ENCODE assay signal across 10 cellular contexts in the genomic region with DNA sequence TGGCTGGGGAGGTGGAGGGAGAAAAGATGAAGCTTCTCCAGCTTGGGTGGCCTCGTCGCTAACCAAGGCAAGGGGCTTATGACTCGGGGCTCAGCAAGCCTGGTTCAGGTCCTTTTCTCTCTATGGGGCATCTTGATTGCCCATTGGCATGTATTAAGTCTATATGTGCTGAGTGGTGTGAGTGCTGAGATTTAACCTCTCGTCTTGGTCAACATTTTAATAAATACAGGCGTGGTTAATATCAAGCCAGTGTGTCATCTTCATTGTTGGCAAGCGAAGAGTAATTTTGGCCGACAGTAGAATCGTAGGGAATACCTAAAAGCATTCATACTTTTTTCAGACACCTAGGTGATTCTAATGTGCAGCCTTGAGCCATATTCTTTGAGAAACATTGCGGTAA.
A peak's percentile ranks its signal among the peaks of the same experiment; 100 is the strongest.
DNase-seq lines count a peak whose midpoint lies in the region; ATAC-seq and TF ChIP-seq lines count a peak whose summit lies in the region.
"Had no signal": no experiment of that assay in that cellular context is flagged by ENCODE, and none has a peak within 500 bp of the region (broad histone marks: within the 10 kb centered on the region; RNA-seq: fewer than 3 reads in every experiment).

No MANE protein-coding gene starts in this region.

- no peak for TF ChIP-seq POLR2A in erythroblast (IDR thresholded peaks at IDR 0.05; ENCODE audit: low read length)

- H2AFZ ChIP-seq in ACC112 (ENCODE audit: low read length, unreplicated experiment) (no peak overlapping the region), PC-3 (ENCODE audit: low read length) (no peak overlapping the region), osteoblast (ENCODE audit: low read length) (no peak overlapping the region)
- H2AFZ ChIP-seq: PC-9 had no signal

- H3K4me1 ChIP-seq in ACC112 (ENCODE audit: control insufficient read depth, insufficient read depth, low read length, unreplicated experiment) (peaks cover 26% of the 10 kb centered on the region), PC-3 (ENCODE audit: insufficient read depth, low read length) (no peaks in the 10 kb centered on the region), osteoblast (ENCODE audit: insufficient read depth, low read length) (peaks cover 34% of the 10 kb centered on the region)

- peak; percentile 38; the same call in 1 of the 2 replicates for ATAC-seq in PC-3

- no TSS peak for BruUV-seq in PC-3 (replicated peaks; lab: Mats Ljungman, UMichigan)

- H3K27ac ChIP-seq in ACC112 (ENCODE audit: low read depth, low read length) (peak overlapping the region; percentile 50), PC-3 (ENCODE audit: low read length) (0 out of 2 replicates have a peak overlapping the region, but pooled peaks have one; percentile 1), osteoblast (ENCODE audit: low read depth, low read length) (peak overlapping the region; percentile 83)
- H3K27ac ChIP-seq: PC-9 had no signal

- H3K36me3 ChIP-seq in ACC112 (ENCODE audit: insufficient read depth, low read length) (no peaks in the 10 kb centered on the region), PC-3 (ENCODE audit: low read depth, low read length) (0 out of 2 replicates have a peak, but pooled peaks cover 2% of the 10 kb centered on the region), osteoblast (ENCODE audit: insufficient read depth, low read length) (peaks cover 5% of the 10 kb centered on the region)

- peaks cover 67% of the 10 kb centered on the region for H3K79me2 ChIP-seq in ACC112 (ENCODE audit: control insufficient read depth, insufficient read depth, low read length, unreplicated experiment)
- peaks cover 49% of the 10 kb centered on the region for H3K79me2 ChIP-seq in PC-3 (ENCODE audit: low read length)
- H3K79me2 ChIP-seq in osteoblast (ENCODE audit: insufficient read depth, low read length), result peaks cover 94% of the 10 kb centered on the region

- no peak overlapping the region for H3K4me2 ChIP-seq in PC-3 (ENCODE audit: low read length)
- no peak overlapping the region for H3K4me2 ChIP-seq in osteoblast (ENCODE audit: insufficient read depth, low read length)
- H3K4me2 ChIP-seq: PC-9 had no signal

- H3K27me3 ChIP-seq in ACC112 (ENCODE audit: insufficient read depth, low read length) (no peaks in the 10 kb centered on the region), PC-3 (ENCODE audit: low read length) (no peaks in the 10 kb centered on the region), osteoblast (ENCODE audit: insufficient read depth, low read length) (no peaks in the 10 kb centered on the region)

- H3K4me3 ChIP-seq in ACC112 (ENCODE audit: low read depth, low read length), result no peak overlapping the region
- H3K4me3 ChIP-seq in PC-3 (ENCODE audit: low read length), result no peak overlapping the region
- no peak overlapping the region for H3K4me3 ChIP-seq in epithelial cell of esophagus (ENCODE audit: low read length)
- H3K4me3 ChIP-seq in osteoblast (ENCODE audit: insufficient read depth, low read length), result no peak overlapping the region
- H3K4me3 ChIP-seq: PC-9 had no signal

- no peaks in the 10 kb centered on the region for H3K9me2 ChIP-seq in PC-3 (replicated peaks; ENCODE audit: low read length)

- no peaks in the 10 kb centered on the region for H3F3A ChIP-seq in PC-3 (ENCODE audit: low read length, unreplicated experiment)

- no peak overlapping the region for H3K9ac ChIP-seq in PC-3 (ENCODE audit: low read length)

- intact Hi-C loops in PC-3 (cut with micrococcal nuclease), result no loop called here

- peak; percentile 44 for DNase-seq in PC-3
- peak; percentile 10 for DNase-seq in epithelial cell of esophagus (ENCODE audit: low read depth)
- DNase-seq in osteoblast (ENCODE audit: insufficient read length, low spot score, missing footprints), result no peak
- no peak for DNase-seq in amniotic stem cell (lab: John Stamatoyannopoulos, UW)
- no peak for DNase-seq in SIG-M5 (lab: John Stamatoyannopoulos, UW)
- no peak for DNase-seq in activated naive CD4-positive, alpha-beta T cell treated with anti-CD3 and anti-CD28 coated beads, Interleukin-2, amount 50 U/mL, for 16 hours
- no peak for DNase-seq in erythroblast (lab: John Stamatoyannopoulos, UW)
- DNase-seq: NCI-H1694 had no signal

- POLR2A ChIA-PET in PC-3 (lab: Charles Lee; ENCODE audit: unreplicated experiment), result no interaction called here

- TF ChIP-seq CTCF in PC-3 (conservative IDR thresholded peaks at IDR 0.05; ENCODE audit: low read depth, low read length), result no peak
- TF ChIP-seq CTCF in epithelial cell of esophagus (IDR thresholded peaks at IDR 0.05; ENCODE audit: insufficient read depth, low read depth, low read length, missing control alignments), result no peak
- TF ChIP-seq CTCF in osteoblast (IDR thresholded peaks at IDR 0.05; ENCODE audit: extremely low read depth, low read depth, low read length), result no peak

- H4K20me1 ChIP-seq in PC-3 (ENCODE audit: low read length), result no peaks in the 10 kb centered on the region
- H4K20me1 ChIP-seq in osteoblast (ENCODE audit: insufficient read depth, low read length), result peaks cover 15% of the 10 kb centered on the region

- CTCF ChIA-PET in PC-3 (lab: Charles Lee), result no interaction called here

- H3K9me3 ChIP-seq in PC-3 (ENCODE audit: low read length) (no peaks in the 10 kb centered on the region), osteoblast (ENCODE audit: low read depth, low read length) (no peaks in the 10 kb centered on the region)

Comparison
In these comparisons a context has a peak if more than half of its experiments do, and no peak if none do; other contexts are left out.
1. H3K27ac ChIP-seq: peak in every context shown above with its lines; median percentile 83 in osteoblast; 50 in ACC112; 1 in PC-3.
2. DNase-seq: peak in PC-3 (single experiment) and epithelial cell of esophagus (single experiment); none in osteoblast (single experiment), amniotic stem cell (single experiment), SIG-M5 (single experiment), activated naive CD4-positive, alpha-beta T cell treated with anti-CD3 and anti-CD28 coated beads, Interleukin-2, amount 50 U/mL, for 16 hours (single experiment) and erythroblast (0 of 2).